In the genomic region with DNA sequence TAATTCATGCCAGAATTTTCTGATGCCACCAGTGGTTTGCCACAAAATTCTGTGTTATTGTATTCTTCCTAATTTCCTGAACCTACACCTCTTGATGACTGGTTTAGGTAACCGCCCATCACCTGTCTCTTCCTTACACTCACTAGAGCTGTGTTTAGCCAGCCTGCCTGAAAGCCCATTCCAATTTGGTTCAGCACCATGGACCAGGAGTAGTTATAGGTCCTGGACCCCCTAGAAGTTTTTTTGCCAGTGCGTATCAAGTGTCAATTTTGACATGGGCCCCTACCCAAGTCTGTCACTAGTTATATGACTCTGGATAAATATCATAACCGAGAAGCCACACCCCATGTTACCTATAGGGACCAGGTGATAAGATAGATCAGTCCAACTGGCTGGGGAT, we compare ENCODE assay signal across 3 cellular contexts.
TF ChIP-seq lines count a peak whose summit lies in the region.

No MANE protein-coding gene starts in this region.

TF ChIP-seq in SK-N-SH, 30 proteins besides CTCF, POLR2A, EP300 and RAD21:
- TF ChIP-seq, protein P1, sequence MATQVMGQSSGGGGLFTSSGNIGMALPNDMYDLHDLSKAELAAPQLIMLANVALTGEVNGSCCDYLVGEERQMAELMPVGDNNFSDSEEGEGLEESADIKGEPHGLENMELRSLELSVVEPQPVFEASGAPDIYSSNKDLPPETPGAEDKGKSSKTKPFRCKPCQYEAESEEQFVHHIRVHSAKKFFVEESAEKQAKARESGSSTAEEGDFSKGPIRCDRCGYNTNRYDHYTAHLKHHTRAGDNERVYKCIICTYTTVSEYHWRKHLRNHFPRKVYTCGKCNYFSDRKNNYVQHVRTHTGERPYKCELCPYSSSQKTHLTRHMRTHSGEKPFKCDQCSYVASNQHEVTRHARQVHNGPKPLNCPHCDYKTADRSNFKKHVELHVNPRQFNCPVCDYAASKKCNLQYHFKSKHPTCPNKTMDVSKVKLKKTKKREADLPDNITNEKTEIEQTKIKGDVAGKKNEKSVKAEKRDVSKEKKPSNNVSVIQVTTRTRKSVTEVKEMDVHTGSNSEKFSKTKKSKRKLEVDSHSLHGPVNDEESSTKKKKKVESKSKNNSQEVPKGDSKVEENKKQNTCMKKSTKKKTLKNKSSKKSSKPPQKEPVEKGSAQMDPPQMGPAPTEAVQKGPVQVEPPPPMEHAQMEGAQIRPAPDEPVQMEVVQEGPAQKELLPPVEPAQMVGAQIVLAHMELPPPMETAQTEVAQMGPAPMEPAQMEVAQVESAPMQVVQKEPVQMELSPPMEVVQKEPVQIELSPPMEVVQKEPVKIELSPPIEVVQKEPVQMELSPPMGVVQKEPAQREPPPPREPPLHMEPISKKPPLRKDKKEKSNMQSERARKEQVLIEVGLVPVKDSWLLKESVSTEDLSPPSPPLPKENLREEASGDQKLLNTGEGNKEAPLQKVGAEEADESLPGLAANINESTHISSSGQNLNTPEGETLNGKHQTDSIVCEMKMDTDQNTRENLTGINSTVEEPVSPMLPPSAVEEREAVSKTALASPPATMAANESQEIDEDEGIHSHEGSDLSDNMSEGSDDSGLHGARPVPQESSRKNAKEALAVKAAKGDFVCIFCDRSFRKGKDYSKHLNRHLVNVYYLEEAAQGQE (IDR thresholded peaks at IDR 0.05; ENCODE audit: low read depth, low read length): peak; percentile 77
- no peak for TF ChIP-seq MXI1 (IDR thresholded peaks at IDR 0.05; ENCODE audit: low read depth, low read length)
- no peak for TF ChIP-seq FOXM1 (IDR thresholded peaks at IDR 0.05; ENCODE audit: low read depth)
- no peak for TF ChIP-seq MAX (IDR thresholded peaks at IDR 0.05; ENCODE audit: low read depth)
- no peak for TF ChIP-seq YY1 (IDR thresholded peaks at IDR 0.05; ENCODE audit: low read depth)

TF ChIP-seq in SK-N-SH treated with all-trans-retinoic acid at 6 μM for 48 hours, 23 proteins besides CTCF, POLR2A, EP300 and RAD21 (continued from another document):
- TF ChIP-seq CSRNP3 (CRISPR knock-in tag; IDR thresholded peaks at IDR 0.05) (no peak), ESRRG (CRISPR knock-in tag; IDR thresholded peaks at IDR 0.05) (no peak), RARB (CRISPR knock-in tag; IDR thresholded peaks at IDR 0.05) (no peak), TOX (CRISPR knock-in tag; IDR thresholded peaks at IDR 0.05; ENCODE audit: borderline replicate concordance) (no peak), ZFP3 (CRISPR knock-in tag; IDR thresholded peaks at IDR 0.05) (no peak), CREB5 (CRISPR knock-in tag; IDR thresholded peaks at IDR 0.05; ENCODE audit: low read depth) (no peak), BACH2 (CRISPR knock-in tag; IDR thresholded peaks at IDR 0.05; ENCODE audit: borderline replicate concordance) (no peak), CSDC2 (CRISPR knock-in tag; IDR thresholded peaks at IDR 0.05) (no peak), ARNTL (CRISPR knock-in tag; IDR thresholded peaks at IDR 0.05; ENCODE audit: borderline replicate concordance, low read depth) (no peak), ZNF70 (CRISPR knock-in tag; IDR thresholded peaks at IDR 0.05) (no peak), ZC3H10 (CRISPR knock-in tag; IDR thresholded peaks at IDR 0.05) (no peak), PPARA (CRISPR knock-in tag; IDR thresholded peaks at IDR 0.05; ENCODE audit: borderline replicate concordance) (no peak)
- TF ChIP-seq, protein P2, sequence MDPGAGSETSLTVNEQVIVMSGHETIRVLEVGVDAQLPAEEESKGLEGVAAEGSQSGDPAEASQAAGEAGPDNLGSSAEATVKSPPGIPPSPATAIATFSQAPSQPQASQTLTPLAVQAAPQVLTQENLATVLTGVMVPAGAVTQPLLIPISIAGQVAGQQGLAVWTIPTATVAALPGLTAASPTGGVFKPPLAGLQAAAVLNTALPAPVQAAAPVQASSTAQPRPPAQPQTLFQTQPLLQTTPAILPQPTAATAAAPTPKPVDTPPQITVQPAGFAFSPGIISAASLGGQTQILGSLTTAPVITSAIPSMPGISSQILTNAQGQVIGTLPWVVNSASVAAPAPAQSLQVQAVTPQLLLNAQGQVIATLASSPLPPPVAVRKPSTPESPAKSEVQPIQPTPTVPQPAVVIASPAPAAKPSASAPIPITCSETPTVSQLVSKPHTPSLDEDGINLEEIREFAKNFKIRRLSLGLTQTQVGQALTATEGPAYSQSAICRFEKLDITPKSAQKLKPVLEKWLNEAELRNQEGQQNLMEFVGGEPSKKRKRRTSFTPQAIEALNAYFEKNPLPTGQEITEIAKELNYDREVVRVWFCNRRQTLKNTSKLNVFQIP (CRISPR knock-in tag; IDR thresholded peaks at IDR 0.05; ENCODE audit: borderline replicate concordance, low read depth): no peak
- TF ChIP-seq, protein P3, sequence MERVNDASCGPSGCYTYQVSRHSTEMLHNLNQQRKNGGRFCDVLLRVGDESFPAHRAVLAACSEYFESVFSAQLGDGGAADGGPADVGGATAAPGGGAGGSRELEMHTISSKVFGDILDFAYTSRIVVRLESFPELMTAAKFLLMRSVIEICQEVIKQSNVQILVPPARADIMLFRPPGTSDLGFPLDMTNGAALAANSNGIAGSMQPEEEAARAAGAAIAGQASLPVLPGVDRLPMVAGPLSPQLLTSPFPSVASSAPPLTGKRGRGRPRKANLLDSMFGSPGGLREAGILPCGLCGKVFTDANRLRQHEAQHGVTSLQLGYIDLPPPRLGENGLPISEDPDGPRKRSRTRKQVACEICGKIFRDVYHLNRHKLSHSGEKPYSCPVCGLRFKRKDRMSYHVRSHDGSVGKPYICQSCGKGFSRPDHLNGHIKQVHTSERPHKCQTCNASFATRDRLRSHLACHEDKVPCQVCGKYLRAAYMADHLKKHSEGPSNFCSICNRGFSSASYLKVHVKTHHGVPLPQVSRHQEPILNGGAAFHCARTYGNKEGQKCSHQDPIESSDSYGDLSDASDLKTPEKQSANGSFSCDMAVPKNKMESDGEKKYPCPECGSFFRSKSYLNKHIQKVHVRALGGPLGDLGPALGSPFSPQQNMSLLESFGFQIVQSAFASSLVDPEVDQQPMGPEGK (CRISPR knock-in tag; IDR thresholded peaks at IDR 0.05; ENCODE audit: borderline replicate concordance): no peak

TF ChIP-seq in HEK293, 187 proteins besides CTCF, POLR2A, EP300 and RAD21 (continued from another document):
- TF ChIP-seq, protein P1 (tag by site-specific recombination; IDR thresholded peaks at IDR 0.05): peak; percentile 44
- TF ChIP-seq ZNF114 (tag by site-specific recombination; IDR thresholded peaks at IDR 0.05) (no peak), TSHZ1 (tag by site-specific recombination; IDR thresholded peaks at IDR 0.05; ENCODE audit: borderline replicate concordance) (no peak)
